9 cellular contexts compared by ENCODE assay signal in the genomic region with DNA sequence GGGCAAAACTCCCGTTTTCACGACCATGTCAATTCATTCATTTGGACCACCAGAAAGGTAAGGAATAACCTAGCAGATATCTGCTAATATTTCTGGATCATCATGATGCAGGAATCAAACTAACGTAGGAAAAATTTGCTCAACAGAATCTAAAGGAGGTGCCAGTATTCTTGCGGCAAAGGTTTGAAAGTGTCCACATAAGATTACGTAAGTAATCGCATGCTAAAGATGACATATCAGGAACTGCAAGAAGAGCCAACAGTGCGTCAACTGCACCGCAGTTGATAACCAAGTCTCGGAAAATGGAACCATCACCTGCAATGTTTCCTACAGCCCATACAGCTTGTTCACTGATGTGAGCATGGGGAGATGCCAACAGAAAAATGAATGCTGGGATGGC.
"Had no signal": no experiment of that assay in that cellular context is flagged by ENCODE, and none has a peak within 500 bp of the region (broad histone marks: within the 10 kb centered on the region; RNA-seq: fewer than 3 reads in every experiment).

No MANE protein-coding gene starts in this region.

- H3K27ac ChIP-seq: GM23248 had no signal

- H3K9me3 ChIP-seq: HAP-1 had no signal

- H2AFZ ChIP-seq: GM23248 had no signal

- H3K27ac Mint-ChIP-seq: HFFc6 had no signal

- H3K4me3 ChIP-seq: GM23248, HAP-1 had no signal

- H3K36me3 ChIP-seq: HAP-1 had no signal

- DNase-seq: GM23248, GOT3, H7, HFFc6, IMR-90, KBM-7 had no signal

- FAIRE-seq: HTR-8/SVneo had no signal

- ATAC-seq: HCT116 had no signal

- H3K9ac ChIP-seq: GM23248 had no signal

- H3K4me3 Mint-ChIP-seq: HFFc6 had no signal
